ENCODE assay signal across 21 cellular contexts in genomic region chr4:42306221-42307109, GRCh38.
DNase-seq lines count a peak whose midpoint lies in the region; ATAC-seq and TF ChIP-seq lines count a peak whose summit lies in the region.
"Had no signal": no experiment of that assay in that cellular context is flagged by ENCODE, and none has a peak within 500 bp of the region (broad histone marks: within the 10 kb centered on the region; RNA-seq: fewer than 3 reads in every experiment).

No MANE protein-coding gene starts in this region.

- peak; percentile 40 for DNase-seq in NCI-H82 (lab: John Stamatoyannopoulos, UW)
- DNase-seq in NCI-H82 treated with DMSO at 0.1 percent for 48 hours (lab: John Stamatoyannopoulos, UW; ENCODE audit: unreplicated experiment), result no peak
- DNase-seq in SK-N-DZ (ENCODE audit: low spot score), result peak; percentile 47
- peak; percentile 20 for DNase-seq in left ventricle myocardium inferior
- peak; percentile 27 to 43 for DNase-seq in thyroid gland
- DNase-seq in stimulated activated CD4-positive, alpha-beta T cell treated with anti-CD3 and anti-CD28 coated beads, Interleukin-15, amount 100 ng/mL, for 24 hours, result no peak
- DNase-seq in MG63, result no peak
- DNase-seq: activated CD4-positive, CD25-positive, alpha-beta regulatory T cell; activated CD8-positive, alpha-beta T cell treated with anti-CD3 and anti-CD28 coated beads for 36 hours; activated naive CD8-positive, alpha-beta T cell treated with anti-CD3 and anti-CD28 coated beads for 36 hours; activated T-cell treated with anti-CD3 and anti-CD28 coated beads, Interleukin-2, amount 50 U/mL, for 48 hours; dermis blood vessel endothelial cell; DMS53; mesenchymal stem cell; natural killer cell; NCI-H187; NCI-H345; spleen had no signal

- H3K27me3 ChIP-seq in left ventricle myocardium inferior (ENCODE audit: low read depth), result no peaks in the 10 kb centered on the region
- no peaks in the 10 kb centered on the region for H3K27me3 ChIP-seq in thyroid gland
- no peaks in the 10 kb centered on the region for H3K27me3 ChIP-seq in MG63

- intact Hi-C loops in left ventricle myocardium inferior (cut with micrococcal nuclease) (no loop called here), thyroid gland (cut with DNase I) (no loop called here)

- H3K4me1 ChIP-seq in left ventricle myocardium inferior (peaks cover 19% of the 10 kb centered on the region), thyroid gland (peaks cover 11 to 14% of the 10 kb centered on the region in 2 donors)
- H3K4me1 ChIP-seq: spleen had no signal

- TF ChIP-seq CTCF in left ventricle myocardium inferior (IDR thresholded peaks at IDR 0.05; ENCODE audit: borderline replicate concordance) (no peak), thyroid gland (IDR thresholded peaks at IDR 0.05) (no peak)

- no peak for TF ChIP-seq POLR2A in thyroid gland (IDR thresholded peaks at IDR 0.05)

- no peak for ATAC-seq in GM21576 (IDR thresholded peaks at IDR 0.05; ENCODE audit: unreplicated experiment)
- ATAC-seq: activated CD8-positive, alpha-beta T cell treated with anti-CD3 and anti-CD28 coated beads for 36 hours; natural killer cell had no signal

- H3K36me3 ChIP-seq in left ventricle myocardium inferior (no peaks in the 10 kb centered on the region), thyroid gland (no peaks in the 10 kb centered on the region), MG63 (no peaks in the 10 kb centered on the region)
- H3K36me3 ChIP-seq: spleen, thoracic aorta had no signal

- H3K9me3 ChIP-seq in left ventricle myocardium inferior (replicated peaks) (no peaks in the 10 kb centered on the region), thyroid gland (no peaks in the 10 kb centered on the region), MG63 (no peaks in the 10 kb centered on the region)
- H3K9me3 ChIP-seq: spleen, thoracic aorta had no signal

- H3K27ac ChIP-seq in left ventricle myocardium inferior (replicated peaks) (peak overlapping the region; percentile 59), thyroid gland (peak overlapping the region; percentile 29 to 71 (median 60))
- H3K27ac ChIP-seq: C4-2B, spleen, thoracic aorta had no signal

- 68 to 76% methylated on average over 11 of the region's 11 CpGs for WGBS in thyroid gland, 2 donors

- H3K4me3 ChIP-seq in left ventricle myocardium inferior, result no peak overlapping the region
- no peak overlapping the region for H3K4me3 ChIP-seq in thyroid gland (replicated peaks in 1 of 3)
- H3K4me3 ChIP-seq in MG63, result no peak overlapping the region
- H3K4me3 ChIP-seq: spleen, thoracic aorta had no signal

Comparison
In these comparisons a context has a peak if more than half of its experiments do, and no peak if none do; other contexts are left out.
1. DNase-seq: peak in NCI-H82 (single experiment), SK-N-DZ (single experiment), left ventricle myocardium inferior (single experiment) and thyroid gland (2 of 2); none in NCI-H82 treated with DMSO at 0.1 percent for 48 hours (single experiment), stimulated activated CD4-positive, alpha-beta T cell treated with anti-CD3 and anti-CD28 coated beads, Interleukin-15, amount 100 ng/mL, for 24 hours (single experiment) and MG63 (single experiment).